Comparison of ENCODE assay signal across 9 cellular contexts in genomic region chr6:46376562-46376969, GRCh38.
DNase-seq lines count a peak whose midpoint lies in the region; ATAC-seq lines count a peak whose summit lies in the region.
"Had no signal": no experiment of that assay in that cellular context is flagged by ENCODE, and none has a peak within 500 bp of the region (broad histone marks: within the 10 kb centered on the region; RNA-seq: fewer than 3 reads in every experiment).

No MANE protein-coding gene starts in this region.

- no peak for DNase-seq in left cardiac atrium
- DNase-seq in cardiac septum (ENCODE audit: low spot score) = no peak
- peak; percentile 7 for DNase-seq in SIG-M5 (lab: John Stamatoyannopoulos, UW)
- no peak for DNase-seq in SHP77 (lab: John Stamatoyannopoulos, UW)
- DNase-seq in NCI-H146 (lab: John Stamatoyannopoulos, UW) = no peak
- no peak for DNase-seq in head of caudate nucleus
- no peak for DNase-seq in HuH-7.5 (ENCODE audit: low spot score)
- DNase-seq: activated gamma-delta T cell treated with Interleukin-2 at 50 U/mL for 16 hours had no signal

- ATAC-seq in left cardiac atrium = peak; percentile 44 to 57
- peak; percentile 73 for ATAC-seq in HG03060 (IDR thresholded peaks at IDR 0.05; ENCODE audit: low read depth, unreplicated experiment)

- intact Hi-C loops in left cardiac atrium (cut with DNase I) = no loop called here
- intact Hi-C loops in cardiac septum (cut with DNase I) = no loop called here
- intact Hi-C loops in head of caudate nucleus (cut with DNase I) = no loop called here
